1 cellular context compared by ENCODE assay signal in genomic region chr17:59513934-59514841, GRCh38.
TF ChIP-seq lines count a peak whose summit lies in the region.

No MANE protein-coding gene starts in this region.

TF ChIP-seq in HepG2, 621 proteins besides CTCF, POLR2A, EP300 and RAD21 (continued from another document and continues in another):
- no peak for TF ChIP-seq ZNF687 (CRISPR knock-in tag; IDR thresholded peaks at IDR 0.05)
- 0 out of 2 replicates have a peak, but pooled peaks have one; percentile 52 for TF ChIP-seq ZNF580 (CRISPR knock-in tag; IDR thresholded peaks at IDR 0.05; ENCODE audit: borderline replicate concordance, low read depth)
- no peak for TF ChIP-seq RBFOX2 (IDR thresholded peaks at IDR 0.05; ENCODE audit: low read depth, low read length)
- TF ChIP-seq SOX13 (IDR thresholded peaks at IDR 0.05) = peak; percentile 100
- TF ChIP-seq SOX13 (CRISPR knock-in tag; conservative IDR thresholded peaks at IDR 0.05 in 1 of 2, IDR thresholded peaks at IDR 0.05 in 1 of 2) = peak in 1 of 2 experiments; percentile 100; a peak in 2 of 4 replicates
- no peak for TF ChIP-seq ZNF609 (CRISPR knock-in tag; IDR thresholded peaks at IDR 0.05; ENCODE audit: borderline replicate concordance)
- no peak for TF ChIP-seq ZNF569 (CRISPR knock-in tag; IDR thresholded peaks at IDR 0.05; ENCODE audit: borderline replicate concordance)
- no peak for TF ChIP-seq ZNF282 (IDR thresholded peaks at IDR 0.05; ENCODE audit: partially characterized antibody)
- TF ChIP-seq RFX3 (CRISPR knock-in tag; IDR thresholded peaks at IDR 0.05) = 0 out of 2 replicates have a peak, but pooled peaks have one; percentile 9
- TF ChIP-seq ZNF333 (CRISPR knock-in tag; IDR thresholded peaks at IDR 0.05; ENCODE audit: borderline replicate concordance) = no peak
- peak; percentile 76; the same call in 1 of the 2 replicates for TF ChIP-seq ZNF430 (CRISPR knock-in tag; IDR thresholded peaks at IDR 0.05)
- TF ChIP-seq ZNF253 (CRISPR knock-in tag; IDR thresholded peaks at IDR 0.05; ENCODE audit: borderline replicate concordance) = no peak
- TF ChIP-seq CHD4 (IDR thresholded peaks at IDR 0.05; ENCODE audit: borderline replicate concordance, low read length) = peak; percentile 67; the same call in 1 of the 2 replicates
- no peak for TF ChIP-seq ARNT (IDR thresholded peaks at IDR 0.05)
- no peak for TF ChIP-seq RBM22 (optimal IDR thresholded peaks at IDR 0.05; ENCODE audit: low read length)
- TF ChIP-seq NONO (IDR thresholded peaks at IDR 0.05) = no peak
- no peak for TF ChIP-seq NONO (CRISPR knock-in tag; conservative IDR thresholded peaks at IDR 0.05)
- no peak for TF ChIP-seq EZH2 (conservative IDR thresholded peaks at IDR 0.05; ENCODE audit: low read depth, low read length)
- no peak for TF ChIP-seq PBX3 (CRISPR knock-in tag; IDR thresholded peaks at IDR 0.05; ENCODE audit: borderline replicate concordance)
- TF ChIP-seq HNRNPL (IDR thresholded peaks at IDR 0.05; ENCODE audit: low read depth, low read length) = no peak
- peak; percentile 42; the same call in 1 of the 2 replicates for TF ChIP-seq FOXC1 (CRISPR knock-in tag; IDR thresholded peaks at IDR 0.05; ENCODE audit: borderline replicate concordance)
- peak; percentile 76 for TF ChIP-seq SAP130 (CRISPR knock-in tag; IDR thresholded peaks at IDR 0.05; ENCODE audit: low read depth)
- no peak for TF ChIP-seq PLRG1 (conservative IDR thresholded peaks at IDR 0.05)
- peak; percentile 94 for TF ChIP-seq MIER3 (CRISPR knock-in tag; IDR thresholded peaks at IDR 0.05; ENCODE audit: borderline replicate concordance)
- no peak for TF ChIP-seq MTF1 (CRISPR knock-in tag; IDR thresholded peaks at IDR 0.05)
- TF ChIP-seq HCFC1 (IDR thresholded peaks at IDR 0.05; ENCODE audit: low read depth, low read length) = no peak
- no peak for TF ChIP-seq SETDB1 (CRISPR knock-in tag; IDR thresholded peaks at IDR 0.05; ENCODE audit: borderline replicate concordance)
- no peak for TF ChIP-seq ZNF879 (CRISPR knock-in tag; IDR thresholded peaks at IDR 0.05)
- TF ChIP-seq DMTF1 (CRISPR knock-in tag; IDR thresholded peaks at IDR 0.05) = no peak
- TF ChIP-seq BHLHE40 (IDR thresholded peaks at IDR 0.05; ENCODE audit: low read length) = no peak
- no peak for TF ChIP-seq ZBTB46 (CRISPR knock-in tag; IDR thresholded peaks at IDR 0.05; ENCODE audit: borderline replicate concordance)
- peak; percentile 69; the same call in 1 of the 2 replicates for TF ChIP-seq HMGXB3 (CRISPR knock-in tag; IDR thresholded peaks at IDR 0.05; ENCODE audit: borderline replicate concordance)
- TF ChIP-seq ZNF136 (CRISPR knock-in tag; IDR thresholded peaks at IDR 0.05; ENCODE audit: low read depth) = no peak
- no peak for TF ChIP-seq ZSCAN20 (CRISPR knock-in tag; IDR thresholded peaks at IDR 0.05; ENCODE audit: borderline replicate concordance)
- TF ChIP-seq SMAD9 (CRISPR knock-in tag; IDR thresholded peaks at IDR 0.05) = no peak
- no peak for TF ChIP-seq KLF15 (CRISPR knock-in tag; IDR thresholded peaks at IDR 0.05; ENCODE audit: borderline replicate concordance)
- peak; percentile 66; the same call in 1 of the 2 replicates for TF ChIP-seq SP140L (CRISPR knock-in tag; IDR thresholded peaks at IDR 0.05; ENCODE audit: borderline replicate concordance)
- no peak for TF ChIP-seq ATF5 (CRISPR knock-in tag; IDR thresholded peaks at IDR 0.05; ENCODE audit: low read depth)
- no peak; the same call in 1 of the 2 replicates for TF ChIP-seq ZNF724P (CRISPR knock-in tag; IDR thresholded peaks at IDR 0.05; ENCODE audit: borderline replicate concordance)
- TF ChIP-seq TOPORS (CRISPR knock-in tag; IDR thresholded peaks at IDR 0.05) = no peak
- no peak for TF ChIP-seq PRPF4 (IDR thresholded peaks at IDR 0.05; ENCODE audit: low read depth, low read length, poor library complexity, severe bottlenecking)
- TF ChIP-seq JDP2 (CRISPR knock-in tag; IDR thresholded peaks at IDR 0.05; ENCODE audit: borderline replicate concordance) = no peak
- TF ChIP-seq ZNF180 (CRISPR knock-in tag; IDR thresholded peaks at IDR 0.05; ENCODE audit: borderline replicate concordance, low read depth) = no peak
- TF ChIP-seq PRMT3 (CRISPR knock-in tag; IDR thresholded peaks at IDR 0.05; ENCODE audit: borderline replicate concordance, low read depth) = no peak
